ENCODE assay signal across 9 cellular contexts in genomic region chr6:138403324-138403800, GRCh38. TPM values are rescaled to one million over a fixed set of nuclear protein-coding genes. Genes with fewer than 3 reads are reported as not detected.
DNase-seq lines count a peak whose midpoint lies in the region; ATAC-seq, FAIRE-seq and TF ChIP-seq lines count a peak whose summit lies in the region.
"Had no signal": no experiment of that assay in that cellular context is flagged by ENCODE, and none has a peak within 500 bp of the region (broad histone marks: within the 10 kb centered on the region; RNA-seq: fewer than 3 reads in every experiment).

No MANE protein-coding gene starts in this region.

- H3K36me3 ChIP-seq in GM23248 (ENCODE audit: low read depth) (peaks cover 8% of the 10 kb centered on the region; the same call in 1 of the 2 replicates), neutrophil (peaks cover 32% of the 10 kb centered on the region)

- H3K36me3 Mint-ChIP-seq in activated T-cell treated with anti-CD3 and anti-CD28 coated beads, Interleukin-2, amount 50 U/mL, for 4 hours (ENCODE audit: insufficient read depth), result peaks cover 15% of the 10 kb centered on the region

- H3K4me1 ChIP-seq in GM23248 (ENCODE audit: insufficient read depth), result 0 out of 2 replicates have a peak, but pooled peaks cover 3% of the 10 kb centered on the region
- peaks cover 25 to 27% of the 10 kb centered on the region in 2 experiments for H3K4me1 ChIP-seq in neutrophil (ENCODE audit: control insufficient read depth in 1 of 2, insufficient read depth in 1 of 2, low read depth in 1 of 2, low read length in 1 of 2)

- H4K20me1 ChIP-seq in GM23248 (ENCODE audit: insufficient read depth), result no peaks in the 10 kb centered on the region

- H2AFZ ChIP-seq in GM23248, result peak overlapping the region; percentile 96

- H3K79me2 ChIP-seq in GM23248 (ENCODE audit: insufficient read depth), result no peaks in the 10 kb centered on the region

- TF ChIP-seq CTCF in neutrophil (IDR thresholded peaks at IDR 0.05), result no peak

- H3K4me3 ChIP-seq in GM08714 (ENCODE audit: low read length) (peak overlapping the region; percentile 77), GM23248 (peak overlapping the region; percentile 90), neutrophil (ENCODE audit: low read depth in 1 of 2, low read length in 1 of 2) (peak overlapping the region; percentile 80 to 93)

- in situ Hi-C loops in GM23248 (cut with MboI), result loop anchor here (10.0 kb wide), 1 partner anchor 289 kb away; no protein-coding TSS in a partner anchor

- FAIRE-seq in frontal cortex (lab: Jason Lieb, UNC), result no peak
- FAIRE-seq: endometrium had no signal

- no peaks in the 10 kb centered on the region for H3K27me3 Mint-ChIP-seq in activated T-cell treated with anti-CD3 and anti-CD28 coated beads, Interleukin-2, amount 50 U/mL, for 4 hours (ENCODE audit: low read depth)

- peak; percentile 30 to 34 for ATAC-seq in activated T-cell treated with anti-CD3 and anti-CD28 coated beads, Interleukin-2, amount 50 U/mL, for 4 hours

- H3K9ac ChIP-seq in GM23248, result peak overlapping the region; percentile 82

- WGBS in GM23248 (ENCODE audit: low coverage in 1 of 2, low lambda C conversion rate in 2 of 2, missing lambda C conversion rate in 2 of 2), 2 experiments, result 2% methylated on average over 30 of the region's 30 CpGs

- H3K9me3 Mint-ChIP-seq in activated T-cell treated with anti-CD3 and anti-CD28 coated beads, Interleukin-2, amount 50 U/mL, for 4 hours, result no peaks in the 10 kb centered on the region

- H3F3A ChIP-seq in GM23248 (ENCODE audit: insufficient read depth), result no peaks in the 10 kb centered on the region

- peak overlapping the region; percentile 78 for H3K4me3 Mint-ChIP-seq in activated T-cell treated with anti-CD3 and anti-CD28 coated beads, Interleukin-2, amount 50 U/mL, for 4 hours

- H3K4me1 Mint-ChIP-seq in activated T-cell treated with anti-CD3 and anti-CD28 coated beads, Interleukin-2, amount 50 U/mL, for 4 hours (ENCODE audit: low read depth), result peaks cover 24% of the 10 kb centered on the region

- H3K4me2 ChIP-seq in GM23248 (ENCODE audit: unreplicated experiment), result peak overlapping the region; percentile 92

- H3K9me3 ChIP-seq in GM23248 (ENCODE audit: low read depth) (no peaks in the 10 kb centered on the region), neutrophil (no peaks in the 10 kb centered on the region)

- DNase-seq in GM23248 (peak; percentile 43), NCI-H1105 treated with DMSO at 0.1 percent for 48 hours (lab: John Stamatoyannopoulos, UW) (peak; percentile 35), frontal cortex (ENCODE audit: low spot score in 2 of 2) (peak; percentile 40 to 55), SIG-M5 (lab: John Stamatoyannopoulos, UW) (no peak), NK-92 (lab: John Stamatoyannopoulos, UW; ENCODE audit: unreplicated experiment) (no peak)
- DNase-seq in activated T-cell treated with anti-CD3 and anti-CD28 coated beads, Interleukin-2, amount 50 U/mL, for 4 hours, result peak; percentile 15

- no peak overlapping the region for H3K27ac ChIP-seq in GM23248
- peak overlapping the region; percentile 89 for H3K27ac ChIP-seq in neutrophil

- no peaks in the 10 kb centered on the region for H3K9me2 ChIP-seq in GM23248 (ENCODE audit: insufficient read depth)

- H3K27me3 ChIP-seq in GM23248 (replicated peaks; ENCODE audit: insufficient read depth) (no peaks in the 10 kb centered on the region), neutrophil (peaks cover 8% of the 10 kb centered on the region)

RNA-seq across cellular contexts. Expression of gene HEBP2, which starts 0.7 kb away (rescaled TPM):
- 32.4 and 62.8 TPM in 2 replicates for total RNA-seq in GM23248 (2014; rRNA removed; shearing (Covaris generic))
- polyA plus RNA-seq in GM23248 (2016; fragmentation: Nextera tagmentation; extraction: Ambion mirVana), result 101 and 102 TPM in 2 replicates
- total RNA-seq in activated T-cell treated with anti-CD3 and anti-CD28 coated beads, Interleukin-2, amount 50 U/mL, for 4 hours, result 10 to 100 TPM in 2 of 3 donors, 1 to 10 TPM in 1; 1.7 to 16.4 (median 14.3) TPM
- 4.9 TPM for total RNA-seq in frontal cortex

RNA-seq across cellular contexts. Expression of gene SMIM28, which starts 25.7 kb away (rescaled TPM):
- total RNA-seq in GM23248 (2014; rRNA removed; shearing (Covaris generic)), result not detected in 2 replicates
- polyA plus RNA-seq in GM23248 (2016; fragmentation: Nextera tagmentation; extraction: Ambion mirVana), result not detected in 2 replicates
- total RNA-seq in activated T-cell treated with anti-CD3 and anti-CD28 coated beads, Interleukin-2, amount 50 U/mL, for 4 hours, result not detected
- not detected for total RNA-seq in frontal cortex

Comparison
In these comparisons a context has a peak if more than half of its experiments do, and no peak if none do; other contexts are left out.
1. DNase-seq: peak in GM23248 (single experiment), NCI-H1105 treated with DMSO at 0.1 percent for 48 hours (single experiment), activated T-cell treated with anti-CD3 and anti-CD28 coated beads, Interleukin-2, amount 50 U/mL, for 4 hours (single experiment) and frontal cortex (2 of 2); none in SIG-M5 (single experiment) and NK-92 (single experiment).
2. Peak in every context shown above with its lines, with median percentiles within 50 percentile points of each other: H3K4me3 ChIP-seq.